Comparison of ENCODE assay signal across 8 cellular contexts in genomic region chr4:6687947-6688878, GRCh38. TPM values are rescaled to one million over a fixed set of nuclear protein-coding genes. Genes with fewer than 3 reads are reported as not detected.
A peak's percentile ranks its signal among the peaks of the same experiment; 100 is the strongest.
DNase-seq lines count a peak whose midpoint lies in the region; TF ChIP-seq lines count a peak whose summit lies in the region.

No MANE protein-coding gene starts in this region.

- no peaks in the 10 kb centered on the region for H3K79me2 ChIP-seq in mammary epithelial cell (ENCODE audit: insufficient read depth, low read length)

- no peaks in the 10 kb centered on the region for H3K79me1 ChIP-seq in neuronal stem cell (ENCODE audit: low read depth, low read length)

- intact Hi-C loops in mammary epithelial cell (cut with micrococcal nuclease), result no loop called here
- intact Hi-C loops in vagina (cut with DNase I), result no loop called here

- no peak overlapping the region for H3K4me3 ChIP-seq in GM12865 (ENCODE audit: low read depth, low read length)
- no peak overlapping the region for H3K4me3 ChIP-seq in mammary epithelial cell (replicated peaks in 1 of 3; ENCODE audit: insufficient read depth in 1 of 3, low read depth in 2 of 3, low read length in 3 of 3)
- no peak overlapping the region for H3K4me3 ChIP-seq in neuronal stem cell (ENCODE audit: low read length in 2 of 2)
- peak overlapping the region in 1 of 2 donors; percentile 7 for H3K4me3 ChIP-seq in vagina
- H3K4me3 ChIP-seq in BE2C (ENCODE audit: low read depth, low read length), result no peak overlapping the region

- H3K23ac ChIP-seq in neuronal stem cell (ENCODE audit: low read depth, low read length, poor library complexity), result no peak overlapping the region

- TF ChIP-seq CTCF in GM12865 (IDR thresholded peaks at IDR 0.05; ENCODE audit: insufficient read depth, low read depth, low read length, missing control alignments) (peak; percentile 7), mammary epithelial cell (conservative IDR thresholded peaks at IDR 0.05 in 1 of 2, IDR thresholded peaks at IDR 0.05 in 1 of 2; ENCODE audit: extremely low read depth in 1 of 2, insufficient read depth in 1 of 2, low read depth in 1 of 2, low read length in 2 of 2) (no peak), vagina (IDR thresholded peaks at IDR 0.05) (no peak), BE2C (IDR thresholded peaks at IDR 0.05; ENCODE audit: low read depth, low read length) (no peak)

- H2BK5ac ChIP-seq in neuronal stem cell (ENCODE audit: low read length), result no peak overlapping the region

- 94% methylated on average over 14 of the region's 24 CpGs for WGBS in mammary epithelial cell (ENCODE audit: low coverage, missing lambda C conversion rate)
- WGBS in neuronal stem cell (ENCODE audit: extremely low coverage in 2 of 2, insufficient read length in 2 of 2, insufficient replicate concordance in 1 of 2), 2 donors, result no CpG with 5 or more reads among the region's 24 CpGs

- H3K27ac ChIP-seq in mammary epithelial cell (ENCODE audit: insufficient read depth, low read depth, low read length), result peak overlapping the region; percentile 31
- H3K27ac ChIP-seq in neuronal stem cell (replicated peaks; ENCODE audit: low read length), result no peak overlapping the region
- H3K27ac ChIP-seq in vagina, result no peak overlapping the region

- no peak overlapping the region for H2AK5ac ChIP-seq in neuronal stem cell (ENCODE audit: low read depth, low read length)

- H3K4me1 ChIP-seq in mammary epithelial cell (ENCODE audit: insufficient read depth, low read length), result peaks cover 17% of the 10 kb centered on the region
- H3K4me1 ChIP-seq in neuronal stem cell (ENCODE audit: control insufficient read depth in 2 of 2, insufficient read depth in 1 of 2, low read depth in 1 of 2, low read length in 2 of 2), result peaks cover 8 to 10% of the 10 kb centered on the region in 2 donors
- peaks cover 33% of the 10 kb centered on the region for H3K4me1 ChIP-seq in vagina
- H3K4me1 ChIP-seq in BE2C, result peaks cover 11% of the 10 kb centered on the region

- H3K4ac ChIP-seq in neuronal stem cell (ENCODE audit: low read length), result no peak overlapping the region

- in situ Hi-C loops in mammary epithelial cell (cut with MboI; ENCODE audit: low sequenced_read_pairs in 2 of 2), result no loop called here

- no peak overlapping the region for H4K91ac ChIP-seq in neuronal stem cell (ENCODE audit: low read depth, low read length, poor library complexity)

- no peak overlapping the region for H3K9ac ChIP-seq in mammary epithelial cell (ENCODE audit: insufficient read depth, low read length)
- H3K9ac ChIP-seq in neuronal stem cell (ENCODE audit: low read depth, low read length, poor library complexity), result no peak overlapping the region

- H3K27me3 ChIP-seq in mammary epithelial cell (ENCODE audit: insufficient read depth, low read length) (no peaks in the 10 kb centered on the region), neuronal stem cell (ENCODE audit: control insufficient read depth in 3 of 3, insufficient read depth in 3 of 3, low read depth in 1 of 3, low read length in 3 of 3) (no peaks in the 10 kb centered on the region), vagina (no peaks in the 10 kb centered on the region), BE2C (no peaks in the 10 kb centered on the region)

- no peaks in the 10 kb centered on the region for H3K36me3 ChIP-seq in mammary epithelial cell (ENCODE audit: insufficient read depth, low read length)
- H3K36me3 ChIP-seq in neuronal stem cell (replicated peaks in 1 of 2; ENCODE audit: control insufficient read depth in 2 of 2, insufficient read depth in 2 of 2, low read length in 2 of 2), result no peaks in the 10 kb centered on the region
- H3K36me3 ChIP-seq in vagina, result no peaks in the 10 kb centered on the region
- no peaks in the 10 kb centered on the region for H3K36me3 ChIP-seq in BE2C

- H4K8ac ChIP-seq in neuronal stem cell (ENCODE audit: low read depth, low read length), result no peak overlapping the region

- TF ChIP-seq POLR2A in vagina (IDR thresholded peaks at IDR 0.05), result no peak

- no TSS peak for BruUV-seq in mammary epithelial cell (replicated peaks; lab: Mats Ljungman, UMichigan)

- H3K14ac ChIP-seq in neuronal stem cell (ENCODE audit: low read length), result no peak overlapping the region

- DNase-seq in GM12865 (ENCODE audit: low read depth) (no peak), NCI-H345 (lab: John Stamatoyannopoulos, UW) (peak; percentile 65), mammary epithelial cell (no peak), neuronal stem cell (ENCODE audit: low spot score) (no peak), vagina (ENCODE audit: extremely low spot score in 2 of 2) (no peak), BE2C (no peak), NCI-H1105 treated with DMSO at 0.1 percent for 48 hours (lab: John Stamatoyannopoulos, UW) (no peak)
- no peak for DNase-seq in effector CD4-positive, alpha-beta T cell

- no peak overlapping the region for H2BK12ac ChIP-seq in neuronal stem cell (ENCODE audit: low read length)

- no peak overlapping the region for H2BK120ac ChIP-seq in neuronal stem cell (ENCODE audit: low read depth, low read length)

- H4K20me1 ChIP-seq in mammary epithelial cell (ENCODE audit: insufficient read depth, low read length), result no peaks in the 10 kb centered on the region

- H2AFZ ChIP-seq in mammary epithelial cell (ENCODE audit: low read depth, low read length), result peak overlapping the region; percentile 72
- H2AFZ ChIP-seq in neuronal stem cell (ENCODE audit: low read length), result peak overlapping the region; percentile 89

- CTCF ChIA-PET in mammary epithelial cell (lab: Charles Lee; ENCODE audit: low non-redundant PET), result no interaction called here

- no peak overlapping the region for H3K18ac ChIP-seq in neuronal stem cell (ENCODE audit: low read length)

- H3K9me3 ChIP-seq in mammary epithelial cell (replicated peaks; ENCODE audit: insufficient read depth, low read length), result no peaks in the 10 kb centered on the region
- H3K9me3 ChIP-seq in neuronal stem cell (replicated peaks in 1 of 2; ENCODE audit: control insufficient read depth in 2 of 2, insufficient read depth in 1 of 2, low read depth in 1 of 2, low read length in 2 of 2), result peaks cover 3 to 6% of the 10 kb centered on the region in 2 donors
- no peaks in the 10 kb centered on the region for H3K9me3 ChIP-seq in vagina
- no peaks in the 10 kb centered on the region for H3K9me3 ChIP-seq in BE2C

- dilution Hi-C loops in mammary epithelial cell (cut with HindIII; ENCODE audit: low sequenced_read_pairs), result no loop called here

- H3K4me2 ChIP-seq in mammary epithelial cell (ENCODE audit: insufficient read depth, low read depth, low read length) (peak overlapping the region; percentile 1), neuronal stem cell (ENCODE audit: insufficient read depth, low read length, poor library complexity, severe bottlenecking) (no peak overlapping the region)

- H2BK15ac ChIP-seq in neuronal stem cell (ENCODE audit: low read length), result no peak overlapping the region

RNA-seq across cellular contexts. Expression of gene S100P, which starts 5.5 kb away (rescaled TPM):
- under 1 TPM in 1 of 2 donors, not detected in 1; 0.17 TPM for total RNA-seq in mammary epithelial cell
- 0.77 TPM for polyA plus RNA-seq in mammary epithelial cell
- polyA minus RNA-seq in mammary epithelial cell, result not detected
- polyA plus RNA-seq in neuronal stem cell (2013, experiment 1 of 2), result 0.32 TPM
- polyA plus RNA-seq in neuronal stem cell (2013, experiment 2 of 2), result not detected
- 18.2 TPM for total RNA-seq in vagina
- polyA plus RNA-seq in BE2C (2012; ENCODE audit: insufficient read depth, insufficient read length, low read depth), result 10.8 TPM

RNA-seq across cellular contexts. Expression of gene MRFAP1L1, which starts 21.5 kb away (rescaled TPM):
- total RNA-seq in mammary epithelial cell (10 to 100 TPM; 34.0 to 35.9 TPM), vagina (73.9 TPM)
- polyA plus RNA-seq in mammary epithelial cell, result 38.6 TPM
- 12.8 TPM for polyA minus RNA-seq in mammary epithelial cell
- polyA plus RNA-seq in neuronal stem cell (2013, experiment 1 of 2), result 58.3 TPM
- 58.9 TPM for polyA plus RNA-seq in neuronal stem cell (2013, experiment 2 of 2)
- polyA plus RNA-seq in BE2C (2012; ENCODE audit: insufficient read depth, insufficient read length, low read depth), result 120 TPM

RNA-seq across cellular contexts. Expression of gene BLOC1S4, which starts 27.8 kb away (rescaled TPM):
- total RNA-seq in mammary epithelial cell, result 10 to 100 TPM; 14.1 to 15.3 TPM
- polyA plus RNA-seq in mammary epithelial cell, result 14.7 TPM
- 0.26 TPM for polyA minus RNA-seq in mammary epithelial cell
- polyA plus RNA-seq in neuronal stem cell (2013, experiment 1 of 2), result 13.1 TPM
- 12.4 TPM for polyA plus RNA-seq in neuronal stem cell (2013, experiment 2 of 2)
- 34.9 TPM for total RNA-seq in vagina
- polyA plus RNA-seq in BE2C (2012; ENCODE audit: insufficient read depth, insufficient read length, low read depth), result 87.8 TPM

RNA-seq across cellular contexts. Expression of gene MRFAP1, which starts 47.7 kb away (rescaled TPM):
- 100 to 1,000 TPM in 1 of 2 donors, 10 to 100 TPM in 1; 71.2 to 248 TPM for total RNA-seq in mammary epithelial cell
- polyA plus RNA-seq in mammary epithelial cell, result 169 TPM
- polyA minus RNA-seq in mammary epithelial cell, result 109 TPM
- polyA plus RNA-seq in neuronal stem cell (2013, experiment 1 of 2), result 198 TPM
- 203 TPM for polyA plus RNA-seq in neuronal stem cell (2013, experiment 2 of 2)
- 166 TPM for total RNA-seq in vagina
- polyA plus RNA-seq in BE2C (2012; ENCODE audit: insufficient read depth, insufficient read length, low read depth), result 1,288 TPM

Comparison
In these comparisons a context has a peak if more than half of its experiments do, and no peak if none do; other contexts are left out.
1. RNA of gene S100P, which starts 5.5 kb away (total RNA-seq): 18.2 TPM in vagina (single experiment); 0.17 TPM in mammary epithelial cell; every median in the first group is over 10 times any median in the second.